9 cellular contexts compared by ENCODE assay signal in genomic region chr7:24965831-24966708, GRCh38. TPM values are rescaled to one million over a fixed set of nuclear protein-coding genes. Genes with fewer than 3 reads are reported as not detected.
A peak's percentile ranks its signal among the peaks of the same experiment; 100 is the strongest.
DNase-seq lines count a peak whose midpoint lies in the region; ATAC-seq and TF ChIP-seq lines count a peak whose summit lies in the region.
"Had no signal": no experiment of that assay in that cellular context is flagged by ENCODE, and none has a peak within 500 bp of the region (broad histone marks: within the 10 kb centered on the region; RNA-seq: fewer than 3 reads in every experiment).

No MANE protein-coding gene starts in this region.

- H3K27ac Mint-ChIP-seq in T-helper 2 cell treated with Interferon-gamma antibody and Interleukin-4, amounts not matched to agents 5 μg/mL and 100 μg/mL, for 36 hours: peak overlapping the region; percentile 87

- no peaks in the 10 kb centered on the region for H3K9me3 Mint-ChIP-seq in T-helper 2 cell treated with Interferon-gamma antibody and Interleukin-4, amounts not matched to agents 5 μg/mL and 100 μg/mL, for 36 hours

- TF ChIP-seq CTCF in GM20000 (IDR thresholded peaks at IDR 0.05; ENCODE audit: extremely low read depth, missing control alignments): no peak

- peaks cover 68% of the 10 kb centered on the region for H3K4me1 Mint-ChIP-seq in T-helper 2 cell treated with Interferon-gamma antibody and Interleukin-4, amounts not matched to agents 5 μg/mL and 100 μg/mL, for 36 hours (ENCODE audit: low read depth)

- peaks cover 15% of the 10 kb centered on the region for H3K36me3 Mint-ChIP-seq in T-helper 2 cell treated with Interferon-gamma antibody and Interleukin-4, amounts not matched to agents 5 μg/mL and 100 μg/mL, for 36 hours (ENCODE audit: low read depth)

- peak overlapping the region; percentile 70 for H3K4me3 Mint-ChIP-seq in T-helper 2 cell treated with Interferon-gamma antibody and Interleukin-4, amounts not matched to agents 5 μg/mL and 100 μg/mL, for 36 hours

- H3K27me3 Mint-ChIP-seq in T-helper 2 cell treated with Interferon-gamma antibody and Interleukin-4, amounts not matched to agents 5 μg/mL and 100 μg/mL, for 36 hours (ENCODE audit: low read depth): no peaks in the 10 kb centered on the region

- ATAC-seq in HG03457 (IDR thresholded peaks at IDR 0.05; ENCODE audit: unreplicated experiment): peak; percentile 79
- ATAC-seq in esophagus mucosa: peak; percentile 92

- DNase-seq in GF-D8 (lab: John Stamatoyannopoulos, UW) (peak; percentile 93), GM20000 (ENCODE audit: low spot score) (peak; percentile 72), foreskin melanocyte (no peak), NCI-H2081 (lab: John Stamatoyannopoulos, UW) (no peak)
- peak; percentile 65 for DNase-seq in T-helper 2 cell treated with Interferon-gamma antibody and Interleukin-4, amounts not matched to agents 5 μg/mL and 100 μg/mL, for 36 hours (ENCODE audit: low spot score)
- peak; percentile 51 for DNase-seq in stimulated activated CD8-positive, alpha-beta memory T cell treated with anti-CD3 and anti-CD28 coated beads, Interleukin-4, amount 100 ng/mL, for 48 hours
- DNase-seq: heart right ventricle had no signal

RNA-seq across cellular contexts. Expression of gene OSBPL3, which starts 13.9 kb away (rescaled TPM):
- 16.1 TPM for total RNA-seq in esophagus mucosa

Comparison
In these comparisons a context has a peak if more than half of its experiments do, and no peak if none do; other contexts are left out.
1. DNase-seq: peak in GF-D8 (single experiment), GM20000 (single experiment), T-helper 2 cell treated with Interferon-gamma antibody and Interleukin-4, amounts not matched to agents 5 μg/mL and 100 μg/mL, for 36 hours (single experiment) and stimulated activated CD8-positive, alpha-beta memory T cell treated with anti-CD3 and anti-CD28 coated beads, Interleukin-4, amount 100 ng/mL, for 48 hours (single experiment); none in foreskin melanocyte (single experiment) and NCI-H2081 (0 of 2).